Comparison of ENCODE assay signal across 35 cellular contexts in genomic region chr2:239479471-239479870, GRCh38.
"Had no signal": no experiment of that assay in that cellular context is flagged by ENCODE, and none has a peak within 500 bp of the region (broad histone marks: within the 10 kb centered on the region; RNA-seq: fewer than 3 reads in every experiment).

No MANE protein-coding gene starts in this region.

- DNase-seq: activated B cell treated with CpG ODN at 0.5 μM for 24 hours; activated CD4-positive, alpha-beta memory T cell treated with anti-CD3 and anti-CD28 coated beads for 36 hours; activated CD4-positive, alpha-beta T cell treated with anti-CD3 and anti-CD28 coated beads for 4 hours; activated CD4-positive, alpha-beta T cell treated with anti-CD3 and anti-CD28 coated beads, Interleukin-2, amount 10 ng/mL, durations not matched to agents 24 days and 14 days; activated CD4-positive, alpha-beta T cell treated with anti-CD3 and anti-CD28 coated beads, Interleukin-2, amount 50 U/mL, for 1 hour; activated CD4-positive, alpha-beta T cell treated with anti-CD3 and anti-CD28 coated beads, Interleukin-2, amount 50 U/mL, for 4 hours; activated CD4-positive, CD25-positive, alpha-beta regulatory T cell treated with anti-CD3 and anti-CD28 coated beads, Interleukin-2, amount 50 U/mL, for 72 hours; activated CD8-positive, alpha-beta memory T cell treated with anti-CD3 and anti-CD28 coated beads, Interleukin-2, amount 50 U/mL, for 4 hours; activated CD8-positive, alpha-beta T cell treated with anti-CD3 and anti-CD28 coated beads for 36 hours; activated effector memory CD4-positive, alpha-beta T cell treated with anti-CD3 and anti-CD28 coated beads, Interleukin-2, amount 50 U/mL, for 16 hours; activated gamma-delta T cell treated with Interleukin-2 at 50 U/mL for 16 hours; activated naive CD4-positive, alpha-beta T cell; activated naive CD4-positive, alpha-beta T cell treated with anti-CD3 and anti-CD28 coated beads for 36 hours; activated naive CD4-positive, alpha-beta T cell treated with anti-CD3 and anti-CD28 coated beads, Interleukin-2, amount 50 U/mL, for 16 hours; activated naive CD8-positive, alpha-beta T cell treated with anti-CD3 and anti-CD28 coated beads for 36 hours; activated T-cell treated with anti-CD3 and anti-CD28 coated beads for 4 hours; activated T-cell treated with anti-CD3 and anti-CD28 coated beads, Interleukin-2, amount 50 U/mL, for 1 hour; activated T-cell treated with anti-CD3 and anti-CD28 coated beads, Interleukin-2, amount 50 U/mL, for 4 hours; activated T-cell treated with anti-CD3 and anti-CD28 coated beads, Interleukin-2, amount 50 U/mL, for 72 hours; amygdala; anterior cingulate cortex; caudate nucleus; T-helper 1 cell; T-helper 2 cell; T-helper 9 cell had no signal

- H3K36me3 Mint-ChIP-seq: activated CD4-positive, alpha-beta memory T cell treated with anti-CD3 and anti-CD28 coated beads for 36 hours; activated naive CD4-positive, alpha-beta T cell treated with anti-CD3 and anti-CD28 coated beads, Interleukin-2, amount 50 U/mL, for 72 hours; activated naive CD8-positive, alpha-beta T cell treated with anti-CD3 and anti-CD28 coated beads for 36 hours; brain had no signal

- ATAC-seq: activated CD8-positive, alpha-beta T cell treated with anti-CD3 and anti-CD28 coated beads for 36 hours; activated naive CD4-positive, alpha-beta T cell treated with anti-CD3 and anti-CD28 coated beads, Interleukin-2, amount 50 U/mL, for 72 hours; activated T-cell treated with anti-CD3 and anti-CD28 coated beads, Interleukin-2, amount 50 U/mL, for 4 hours; activated T-cell treated with anti-CD3 and anti-CD28 coated beads, Interleukin-2, amount 50 U/mL, for 72 hours; activated T-helper 17 cell treated with anti-CD3 and anti-CD28 coated beads, Interleukin-2, amount 50 U/mL, for 72 hours had no signal

- H3K4me3 ChIP-seq: ascending aorta, cardiac muscle cell had no signal

- H3K4me3 Mint-ChIP-seq: activated B cell treated with CpG ODN at 0.5 μM for 24 hours; activated CD4-positive, alpha-beta memory T cell treated with anti-CD3 and anti-CD28 coated beads for 36 hours; activated CD4-positive, alpha-beta T cell treated with anti-CD3 and anti-CD28 coated beads, Interleukin-2, amount 10 ng/mL, durations not matched to agents 24 days and 14 days; activated CD8-positive, alpha-beta T cell treated with anti-CD3 and anti-CD28 coated beads for 36 hours; activated naive CD4-positive, alpha-beta T cell treated with anti-CD3 and anti-CD28 coated beads for 36 hours; activated naive CD8-positive, alpha-beta T cell treated with anti-CD3 and anti-CD28 coated beads for 36 hours; activated T-cell treated with anti-CD3 and anti-CD28 coated beads, Interleukin-2, amount 50 U/mL, for 4 hours; activated T-cell treated with anti-CD3 and anti-CD28 coated beads, Interleukin-2, amount 50 U/mL, for 72 hours; activated T-helper 1 cell treated with anti-CD3 and anti-CD28 coated beads, Interleukin-12 subunit alpha, Interleukin-12 subunit beta, Interleukin-2, Interleukin-4 antibody, amounts not matched to agents 30 ng/mL and 10 ng/mL and 1 ng/mL, durations not matched to agents 14 hours and 24 hours and 36 hours; activated T-helper 17 cell treated with anti-CD3 and anti-CD28 coated beads, Interleukin-2, amount 50 U/mL, for 72 hours; brain; central memory CD8-positive, alpha-beta T cell; T-helper 1 cell treated with Interleukin-12 subunit alpha and Interleukin-12 subunit beta and Interleukin-4 antibody, amounts not matched to agents 30 μg/mL and 1 μg/mL, for 36 hours; T-helper 2 cell treated with Interferon-gamma antibody and Interleukin-4, amounts not matched to agents 5 μg/mL and 100 μg/mL, for 36 hours had no signal

- H3K36me3 ChIP-seq: ascending aorta, cardiac muscle cell had no signal

- H3K27ac Mint-ChIP-seq: activated B cell treated with CpG ODN at 0.5 μM for 24 hours; activated CD4-positive, alpha-beta memory T cell treated with anti-CD3 and anti-CD28 coated beads for 36 hours; activated CD4-positive, alpha-beta T cell treated with anti-CD3 and anti-CD28 coated beads, Interleukin-2, amount 10 ng/mL, durations not matched to agents 24 days and 14 days; activated CD8-positive, alpha-beta T cell treated with anti-CD3 and anti-CD28 coated beads for 36 hours; activated naive CD4-positive, alpha-beta T cell treated with anti-CD3 and anti-CD28 coated beads for 36 hours; activated naive CD4-positive, alpha-beta T cell treated with anti-CD3 and anti-CD28 coated beads, Interleukin-2, amount 50 U/mL, for 72 hours; activated naive CD8-positive, alpha-beta T cell treated with anti-CD3 and anti-CD28 coated beads for 36 hours; activated T-cell treated with anti-CD3 and anti-CD28 coated beads, Interleukin-2, amount 50 U/mL, for 72 hours; activated T-helper 1 cell treated with anti-CD3 and anti-CD28 coated beads, Interleukin-12 subunit alpha, Interleukin-12 subunit beta, Interleukin-2, Interleukin-4 antibody, amounts not matched to agents 30 ng/mL and 10 ng/mL and 1 ng/mL, durations not matched to agents 14 hours and 24 hours and 36 hours; activated T-helper 17 cell treated with anti-CD3 and anti-CD28 coated beads, Interleukin-2, amount 50 U/mL, for 72 hours; brain; T-helper 1 cell treated with Interleukin-12 subunit alpha and Interleukin-12 subunit beta and Interleukin-4 antibody, amounts not matched to agents 30 μg/mL and 1 μg/mL, for 36 hours; T-helper 2 cell treated with Interferon-gamma antibody and Interleukin-4, amounts not matched to agents 5 μg/mL and 100 μg/mL, for 36 hours had no signal

- H3K27ac ChIP-seq: ascending aorta, cardiac muscle cell, VCaP had no signal

- H3K9me3 Mint-ChIP-seq: activated B cell treated with CpG ODN at 0.5 μM for 24 hours; activated CD4-positive, alpha-beta memory T cell treated with anti-CD3 and anti-CD28 coated beads for 36 hours; activated CD4-positive, alpha-beta T cell treated with anti-CD3 and anti-CD28 coated beads, Interleukin-2, amount 10 ng/mL, durations not matched to agents 24 days and 14 days; activated CD8-positive, alpha-beta T cell treated with anti-CD3 and anti-CD28 coated beads for 36 hours; activated naive CD4-positive, alpha-beta T cell treated with anti-CD3 and anti-CD28 coated beads for 36 hours; activated naive CD4-positive, alpha-beta T cell treated with anti-CD3 and anti-CD28 coated beads, Interleukin-2, amount 50 U/mL, for 72 hours; activated naive CD8-positive, alpha-beta T cell treated with anti-CD3 and anti-CD28 coated beads for 36 hours; activated T-cell treated with anti-CD3 and anti-CD28 coated beads, Interleukin-2, amount 50 U/mL, for 4 hours; activated T-cell treated with anti-CD3 and anti-CD28 coated beads, Interleukin-2, amount 50 U/mL, for 72 hours; activated T-helper 1 cell treated with anti-CD3 and anti-CD28 coated beads, Interleukin-12 subunit alpha, Interleukin-12 subunit beta, Interleukin-2, Interleukin-4 antibody, amounts not matched to agents 30 ng/mL and 10 ng/mL and 1 ng/mL, durations not matched to agents 14 hours and 24 hours and 36 hours; activated T-helper 17 cell treated with anti-CD3 and anti-CD28 coated beads, Interleukin-2, amount 50 U/mL, for 72 hours; central memory CD8-positive, alpha-beta T cell; T-helper 1 cell treated with Interleukin-12 subunit alpha and Interleukin-12 subunit beta and Interleukin-4 antibody, amounts not matched to agents 30 μg/mL and 1 μg/mL, for 36 hours; T-helper 2 cell treated with Interferon-gamma antibody and Interleukin-4, amounts not matched to agents 5 μg/mL and 100 μg/mL, for 36 hours had no signal

- H3K9me3 ChIP-seq: ascending aorta had no signal

- H3K27me3 ChIP-seq: ascending aorta, cardiac muscle cell had no signal

- H3K27me3 Mint-ChIP-seq: activated B cell treated with CpG ODN at 0.5 μM for 24 hours; activated CD4-positive, alpha-beta memory T cell treated with anti-CD3 and anti-CD28 coated beads for 36 hours; activated CD4-positive, alpha-beta T cell treated with anti-CD3 and anti-CD28 coated beads, Interleukin-2, amount 10 ng/mL, durations not matched to agents 24 days and 14 days; activated CD8-positive, alpha-beta T cell treated with anti-CD3 and anti-CD28 coated beads for 36 hours; activated naive CD8-positive, alpha-beta T cell treated with anti-CD3 and anti-CD28 coated beads for 36 hours had no signal

- H3K4me1 ChIP-seq: ascending aorta had no signal

- H3K4me1 Mint-ChIP-seq: activated B cell treated with CpG ODN at 0.5 μM for 24 hours; activated CD4-positive, alpha-beta T cell treated with anti-CD3 and anti-CD28 coated beads, Interleukin-2, amount 10 ng/mL, durations not matched to agents 24 days and 14 days; activated naive CD8-positive, alpha-beta T cell treated with anti-CD3 and anti-CD28 coated beads for 36 hours; activated T-helper 17 cell treated with anti-CD3 and anti-CD28 coated beads, Interleukin-2, amount 50 U/mL, for 72 hours had no signal
